Comparison of ENCODE assay signal across 1 cellular context in genomic region chr11:129815596-129816461, GRCh38.
TF ChIP-seq lines count a peak whose summit lies in the region.

Gene TMEM45B (plus strand): TSS chr11:129815848. CDS start chr11:129852483, 36,635 bp downstream.

TF ChIP-seq in HEK293, 187 proteins besides CTCF, POLR2A, EP300 and RAD21 (continued from another document):
- TF ChIP-seq ZNF416 (tag by site-specific recombination; IDR thresholded peaks at IDR 0.05) (no peak), SALL2 (tag by site-specific recombination; IDR thresholded peaks at IDR 0.05; ENCODE audit: borderline replicate concordance) (no peak)
